Comparison of ENCODE assay signal across 25 cellular contexts in genomic region chr13:43493496-43494000, GRCh38.
"Had no signal": no experiment of that assay in that cellular context is flagged by ENCODE, and none has a peak within 500 bp of the region (broad histone marks: within the 10 kb centered on the region; RNA-seq: fewer than 3 reads in every experiment).

No MANE protein-coding gene starts in this region.

- DNase-seq: effector CD8-positive, alpha-beta T cell; endodermal cell; hypothalamus; immature natural killer cell; left cardiac atrium; left lung; mesenchymal stem cell; midbrain; naive thymus-derived CD4-positive, alpha-beta T cell; nucleus accumbens; right cardiac atrium; sigmoid colon; stimulated activated CD4-positive, alpha-beta T cell treated with anti-CD3 and anti-CD28 coated beads, Interleukin-2, amount 100 ng/mL, for 24 hours; stimulated activated CD4-positive, alpha-beta T cell treated with anti-CD3 and anti-CD28 coated beads, Interleukin-4, amount 100 ng/mL, for 24 hours; stimulated activated naive CD4-positive, alpha-beta T cell treated with Interleukin-2 at 50 U/mL for 16 hours; stomach; thyroid gland had no signal

- H3K4me3 Mint-ChIP-seq: dendritic cell treated with granulocyte-macrophage colony-stimulating factor and Interleukin-4, amounts not matched to agents 40 ng/mL and 50 ng/mL, for 4 days; endodermal cell; immature natural killer cell; naive thymus-derived CD4-positive, alpha-beta T cell; nephron; stimulated activated effector memory CD8-positive, alpha-beta T cell treated with anti-CD3 and anti-CD28 coated beads, Interleukin-12 subunit alpha, Interleukin-12 subunit beta, amount 100 ng/mL, for 72 hours had no signal

- H3K27ac Mint-ChIP-seq: dendritic cell treated with granulocyte-macrophage colony-stimulating factor and Interleukin-4, amounts not matched to agents 40 ng/mL and 50 ng/mL, for 4 days; endodermal cell; immature natural killer cell; naive thymus-derived CD4-positive, alpha-beta T cell; nephron; stimulated activated effector memory CD8-positive, alpha-beta T cell treated with anti-CD3 and anti-CD28 coated beads, Interleukin-12 subunit alpha, Interleukin-12 subunit beta, amount 100 ng/mL, for 72 hours had no signal

- H3K27me3 ChIP-seq: left lung, sigmoid colon, stomach, thyroid gland, vagina had no signal

- H3K9me3 Mint-ChIP-seq: endodermal cell; stimulated activated effector memory CD8-positive, alpha-beta T cell treated with anti-CD3 and anti-CD28 coated beads, Interleukin-12 subunit alpha, Interleukin-12 subunit beta, amount 100 ng/mL, for 72 hours had no signal

- H3K9me3 ChIP-seq: prostate gland, sigmoid colon, stomach, thyroid gland, vagina had no signal

- FAIRE-seq: colon, frontal cortex, keratinocyte had no signal

- H3K4me3 ChIP-seq: left lung, prostate gland, sigmoid colon, stomach, thyroid gland, vagina had no signal

- ATAC-seq: left cardiac atrium; left lung; naive thymus-derived CD4-positive, alpha-beta T cell; right cardiac atrium; stimulated activated effector memory CD8-positive, alpha-beta T cell treated with anti-CD3 and anti-CD28 coated beads, Interleukin-12 subunit alpha, Interleukin-12 subunit beta, amount 100 ng/mL, for 72 hours had no signal

- H3K27ac ChIP-seq: left lung, prostate gland, sigmoid colon, stomach, thyroid gland, vagina had no signal

- H3K4me1 Mint-ChIP-seq: immature natural killer cell; naive thymus-derived CD4-positive, alpha-beta T cell; nephron; stimulated activated effector memory CD8-positive, alpha-beta T cell treated with anti-CD3 and anti-CD28 coated beads, Interleukin-12 subunit alpha, Interleukin-12 subunit beta, amount 100 ng/mL, for 72 hours had no signal

- H3K36me3 ChIP-seq: left lung, prostate gland, sigmoid colon, stomach, thyroid gland, vagina had no signal

- H3K36me3 Mint-ChIP-seq: immature natural killer cell; naive thymus-derived CD4-positive, alpha-beta T cell; stimulated activated effector memory CD8-positive, alpha-beta T cell treated with anti-CD3 and anti-CD28 coated beads, Interleukin-12 subunit alpha, Interleukin-12 subunit beta, amount 100 ng/mL, for 72 hours had no signal

- H3K27me3 Mint-ChIP-seq: dendritic cell treated with granulocyte-macrophage colony-stimulating factor and Interleukin-4, amounts not matched to agents 40 ng/mL and 50 ng/mL, for 4 days had no signal

- H3K4me1 ChIP-seq: left lung, prostate gland, stomach, thyroid gland, vagina had no signal
